ENCODE assay signal across 31 cellular contexts in the genomic region with DNA sequence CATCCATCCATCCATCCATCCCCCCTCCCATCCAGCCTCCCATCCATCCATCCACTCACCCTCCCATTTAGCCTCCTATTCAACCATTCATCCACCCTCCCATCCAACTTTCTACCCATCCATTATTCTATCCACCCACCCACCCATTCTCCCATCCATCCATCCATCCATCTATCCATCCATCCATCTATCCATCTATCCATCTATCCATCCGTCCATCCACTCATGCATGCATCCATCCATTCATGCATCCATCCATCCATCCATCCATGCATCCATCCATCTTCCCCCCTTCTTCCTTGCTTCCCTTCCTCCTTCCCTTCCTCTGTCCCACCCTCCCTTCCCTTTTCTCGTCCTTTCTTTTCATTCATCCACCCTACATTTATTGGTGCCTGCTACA. TPM values are rescaled to one million over a fixed set of nuclear protein-coding genes. Genes with fewer than 3 reads are reported as not detected.
"Had no signal": no experiment of that assay in that cellular context is flagged by ENCODE, and none has a peak within 500 bp of the region (broad histone marks: within the 10 kb centered on the region; RNA-seq: fewer than 3 reads in every experiment).

No MANE protein-coding gene starts in this region.

- H3K27me3 ChIP-seq: colonic mucosa had no signal

- H3K9me3 ChIP-seq: colonic mucosa, esophagus squamous epithelium, gastrocnemius medialis, left lung, lower lobe of right lung, mucosa of descending colon had no signal

- ATAC-seq: effector memory CD8-positive, alpha-beta T cell; esophagus mucosa; gastrocnemius medialis; heart right ventricle; left cardiac atrium; left lung; left ventricle myocardium superior; lower lobe of right lung; mucosa of descending colon had no signal

- H3K4me3 ChIP-seq: colonic mucosa, esophagus squamous epithelium, gastrocnemius medialis, heart right ventricle, left lung, lower lobe of right lung, mucosa of descending colon had no signal

- H3K27ac ChIP-seq: colonic mucosa, epithelial cell of prostate, esophagus squamous epithelium, gastrocnemius medialis, heart right ventricle, left lung, lower lobe of right lung had no signal

- H3K4me1 ChIP-seq: colonic mucosa, esophagus squamous epithelium, gastrocnemius medialis, heart right ventricle, left lung, lower lobe of right lung had no signal

- DNase-seq: colonic mucosa; cortex of kidney; effector CD8-positive, alpha-beta T cell; effector memory CD8-positive, alpha-beta T cell; endodermal cell; erythroblast; esophagus squamous epithelium; foreskin fibroblast; foreskin melanocyte; gastrocnemius medialis; glutamatergic neuron; head of caudate nucleus; heart right ventricle; hippocampal formation; left cardiac atrium; left lung; left ventricle myocardium superior; lower lobe of right lung; mesenchymal stem cell; mucosa of descending colon had no signal

- H3K36me3 ChIP-seq: colonic mucosa, esophagus squamous epithelium, gastrocnemius medialis, heart right ventricle, left lung, lower lobe of right lung had no signal

RNA-seq across cellular contexts. Expression of a gene that starts 4.8 kb away (rescaled TPM):
- total RNA-seq: colonic mucosa, dermis microvascular lymphatic vessel endothelial cell, esophagus mucosa, esophagus squamous epithelium, gastrocnemius medialis, glomerular endothelial cell, heart right ventricle, kidney epithelial cell, left cardiac atrium, left lung, left ventricle myocardium superior, lower leg skin, lower lobe of right lung, lung microvascular endothelial cell, mesenteric fat pad, mesothelial cell of epicardium, mucosa of descending colon, myocyte had no signal
- polyA plus RNA-seq: heart right ventricle, keratinocyte had no signal

RNA-seq across cellular contexts. Expression of a gene that starts 21.0 kb away (rescaled TPM):
- total RNA-seq: colonic mucosa, dermis microvascular lymphatic vessel endothelial cell, endodermal cell, esophagus mucosa, esophagus squamous epithelium, gastrocnemius medialis, glomerular endothelial cell, heart right ventricle, kidney epithelial cell, left cardiac atrium, left lung, left ventricle myocardium superior, lower leg skin, lower lobe of right lung, lung microvascular endothelial cell, mesenteric fat pad, mesothelial cell of epicardium, mucosa of descending colon, myocyte had no signal
- polyA plus RNA-seq: heart right ventricle, keratinocyte had no signal

RNA-seq across cellular contexts. Expression of a gene that starts 43.2 kb away (rescaled TPM):
- total RNA-seq: colonic mucosa, dermis microvascular lymphatic vessel endothelial cell, endodermal cell, esophagus mucosa, esophagus squamous epithelium, gastrocnemius medialis, glomerular endothelial cell, heart right ventricle, kidney epithelial cell, left cardiac atrium, left lung, left ventricle myocardium superior, lower leg skin, lower lobe of right lung, lung microvascular endothelial cell, mesenteric fat pad, mesothelial cell of epicardium, mucosa of descending colon, myocyte had no signal
- polyA plus RNA-seq: heart right ventricle, keratinocyte had no signal
